9 cellular contexts compared by ENCODE assay signal in genomic region chr9:128091571-128091970, GRCh38. TPM values are rescaled to one million over a fixed set of nuclear protein-coding genes. Genes with fewer than 3 reads are reported as not detected.
A peak's percentile ranks its signal among the peaks of the same experiment; 100 is the strongest.
DNase-seq lines count a peak whose midpoint lies in the region; ATAC-seq lines count a peak whose summit lies in the region.
"Had no signal": no experiment of that assay in that cellular context is flagged by ENCODE, and none has a peak within 500 bp of the region (broad histone marks: within the 10 kb centered on the region; RNA-seq: fewer than 3 reads in every experiment).

No MANE protein-coding gene starts in this region.

- H3K27ac Mint-ChIP-seq in activated naive CD8-positive, alpha-beta T cell treated with anti-CD3 and anti-CD28 coated beads, Interleukin-2, amount 50 U/mL, for 24 hours = peak overlapping the region; percentile 68
- peak overlapping the region; percentile 43 for H3K27ac Mint-ChIP-seq in stimulated activated naive B cell treated with anti-CD40 and anti-IgM and Interleukin-4, amounts not matched to agents 10 μg/mL and 1 μg/mL and 100 μg/mL, for 72 hours

- DNase-seq in KBM-7 (peak; percentile 23), hippocampal formation (lab: John Stamatoyannopoulos, UW) (peak; percentile 52 to 76), NOMO-1 (lab: John Stamatoyannopoulos, UW; ENCODE audit: unreplicated experiment in 2 of 2) (no peak), cardiac septum (ENCODE audit: low spot score) (no peak)
- no peak for DNase-seq in activated naive CD8-positive, alpha-beta T cell treated with anti-CD3 and anti-CD28 coated beads, Interleukin-2, amount 50 U/mL, for 24 hours
- DNase-seq in stimulated activated naive B cell treated with anti-CD40 and anti-IgM and Interleukin-4, amounts not matched to agents 10 μg/mL and 1 μg/mL and 100 μg/mL, for 72 hours = no peak

- H3K4me3 Mint-ChIP-seq in activated naive CD8-positive, alpha-beta T cell treated with anti-CD3 and anti-CD28 coated beads, Interleukin-2, amount 50 U/mL, for 24 hours = peak overlapping the region; percentile 42
- H3K4me3 Mint-ChIP-seq in stimulated activated naive B cell treated with anti-CD40 and anti-IgM and Interleukin-4, amounts not matched to agents 10 μg/mL and 1 μg/mL and 100 μg/mL, for 72 hours = no peak overlapping the region

- ATAC-seq in activated naive CD8-positive, alpha-beta T cell treated with anti-CD3 and anti-CD28 coated beads, Interleukin-2, amount 50 U/mL, for 24 hours = no peak
- ATAC-seq in stimulated activated naive B cell treated with anti-CD40 and anti-IgM and Interleukin-4, amounts not matched to agents 10 μg/mL and 1 μg/mL and 100 μg/mL, for 72 hours (replicated peaks) = no peak
- ATAC-seq in GM21390 (IDR thresholded peaks at IDR 0.05; ENCODE audit: unreplicated experiment) = no peak
- no peak for ATAC-seq in HG03457 (IDR thresholded peaks at IDR 0.05; ENCODE audit: unreplicated experiment)

- in situ Hi-C loops in KBM-7 (cut with MboI; ENCODE audit: low pct_unique_long_range_greater_than_20kb, low sequenced_read_pairs) = no loop called here

- no peaks in the 10 kb centered on the region for H3K9me3 Mint-ChIP-seq in activated naive CD8-positive, alpha-beta T cell treated with anti-CD3 and anti-CD28 coated beads, Interleukin-2, amount 50 U/mL, for 24 hours
- H3K9me3 Mint-ChIP-seq in stimulated activated naive B cell treated with anti-CD40 and anti-IgM and Interleukin-4, amounts not matched to agents 10 μg/mL and 1 μg/mL and 100 μg/mL, for 72 hours = no peaks in the 10 kb centered on the region

- peaks cover 76% of the 10 kb centered on the region for H3K4me1 Mint-ChIP-seq in activated naive CD8-positive, alpha-beta T cell treated with anti-CD3 and anti-CD28 coated beads, Interleukin-2, amount 50 U/mL, for 24 hours
- H3K4me1 Mint-ChIP-seq in stimulated activated naive B cell treated with anti-CD40 and anti-IgM and Interleukin-4, amounts not matched to agents 10 μg/mL and 1 μg/mL and 100 μg/mL, for 72 hours = peaks cover 41 to 69% of the 10 kb centered on the region in 2 donors

- intact Hi-C loops in cardiac septum (cut with DNase I) = no loop called here

- H3K27me3 Mint-ChIP-seq in activated naive CD8-positive, alpha-beta T cell treated with anti-CD3 and anti-CD28 coated beads, Interleukin-2, amount 50 U/mL, for 24 hours = no peaks in the 10 kb centered on the region
- no peaks in the 10 kb centered on the region for H3K27me3 Mint-ChIP-seq in stimulated activated naive B cell treated with anti-CD40 and anti-IgM and Interleukin-4, amounts not matched to agents 10 μg/mL and 1 μg/mL and 100 μg/mL, for 72 hours

- peaks cover 7% of the 10 kb centered on the region for H3K36me3 Mint-ChIP-seq in activated naive CD8-positive, alpha-beta T cell treated with anti-CD3 and anti-CD28 coated beads, Interleukin-2, amount 50 U/mL, for 24 hours (ENCODE audit: low read depth)
- H3K36me3 Mint-ChIP-seq in stimulated activated naive B cell treated with anti-CD40 and anti-IgM and Interleukin-4, amounts not matched to agents 10 μg/mL and 1 μg/mL and 100 μg/mL, for 72 hours = peaks cover 30 to 46% of the 10 kb centered on the region in 2 donors

RNA-seq across cellular contexts. Expression of gene SLC25A25, which starts 23.5 kb away (rescaled TPM):
- 5.6 TPM for total RNA-seq in cardiac septum

RNA-seq across cellular contexts. Expression of gene NAIF1, which starts 24.5 kb away (rescaled TPM):
- 6.2 TPM for total RNA-seq in cardiac septum

RNA-seq across cellular contexts. Expression of gene PTGES2, which starts 36.0 kb away (rescaled TPM):
- total RNA-seq in cardiac septum = 136 TPM

RNA-seq across cellular contexts. Expression of gene LCN2, which starts 57.7 kb away (rescaled TPM):
- total RNA-seq in cardiac septum = 2.0 TPM
- total RNA-seq: T-helper 2 cell treated with Interferon-gamma antibody and Interleukin-4, amounts not matched to agents 100 ng/mL and 5 ng/mL, for 36 hours had no signal

Comparison
In these comparisons a context has a peak if more than half of its experiments do, and no peak if none do; other contexts are left out.
1. DNase-seq: peak in KBM-7 (single experiment) and hippocampal formation (2 of 2); none in activated naive CD8-positive, alpha-beta T cell treated with anti-CD3 and anti-CD28 coated beads, Interleukin-2, amount 50 U/mL, for 24 hours (single experiment), stimulated activated naive B cell treated with anti-CD40 and anti-IgM and Interleukin-4, amounts not matched to agents 10 μg/mL and 1 μg/mL and 100 μg/mL, for 72 hours (single experiment), NOMO-1 (0 of 2) and cardiac septum (single experiment).